Comparison of ENCODE assay signal across 25 cellular contexts in the genomic region with DNA sequence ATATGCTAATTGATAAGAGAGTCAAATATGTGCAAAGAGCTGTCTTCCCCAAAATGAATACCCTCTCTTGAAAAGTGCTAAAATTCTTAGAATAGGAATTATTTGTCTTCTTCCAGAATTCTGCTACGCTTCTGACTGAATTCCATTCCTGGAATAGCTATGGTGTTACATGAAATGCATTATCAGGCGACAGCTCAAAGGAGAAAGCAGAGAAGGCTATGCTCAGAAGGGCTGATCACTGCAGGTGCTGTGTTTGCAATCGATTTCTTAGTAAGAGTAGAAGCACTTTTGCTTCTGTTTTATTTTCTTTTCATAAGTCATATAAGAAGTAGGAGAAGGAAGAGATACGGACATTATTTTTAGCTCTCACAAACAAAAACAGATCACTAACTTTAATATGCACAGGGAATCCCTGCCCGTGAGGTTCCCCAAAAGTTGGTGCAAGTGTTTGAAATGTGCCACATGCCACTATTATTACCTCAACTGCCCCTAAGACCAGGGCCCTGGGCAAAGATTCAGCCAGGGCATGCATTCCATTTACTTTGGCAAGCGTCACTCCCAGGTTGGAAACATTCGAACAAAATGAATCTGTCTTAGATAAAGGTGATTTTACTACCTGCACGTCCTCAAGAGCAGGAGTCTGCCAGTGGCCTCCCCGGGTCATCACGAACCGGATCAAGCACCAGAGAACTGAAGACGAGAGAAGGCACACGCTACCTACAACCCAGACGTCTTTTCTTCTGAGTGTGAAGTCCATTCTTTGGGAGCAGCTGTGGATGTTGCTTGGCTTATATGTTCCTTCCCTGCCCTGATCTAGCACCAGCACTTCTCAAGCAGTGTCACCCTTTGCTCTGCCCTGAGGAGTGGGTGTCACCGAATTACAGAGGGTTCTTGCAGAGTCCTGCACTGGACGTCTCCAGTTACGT. TPM values are rescaled to one million over a fixed set of nuclear protein-coding genes. Genes with fewer than 3 reads are reported as not detected.
A peak's percentile ranks its signal among the peaks of the same experiment; 100 is the strongest.
DNase-seq lines count a peak whose midpoint lies in the region; ATAC-seq, FAIRE-seq and TF ChIP-seq lines count a peak whose summit lies in the region.
"Had no signal": no experiment of that assay in that cellular context is flagged by ENCODE, and none has a peak within 500 bp of the region (broad histone marks: within the 10 kb centered on the region; RNA-seq: fewer than 3 reads in every experiment).

No MANE protein-coding gene starts in this region.

- H3K56ac ChIP-seq in IMR-90 (ENCODE audit: extremely low read depth, insufficient read depth, low read length), result no peak overlapping the region

- H3K9me3 ChIP-seq in IMR-90 (ENCODE audit: control insufficient read depth, insufficient read depth, low read length) (no peaks in the 10 kb centered on the region), duodenal mucosa (ENCODE audit: control insufficient read depth in 1 of 2, low read length in 2 of 2) (no peaks in the 10 kb centered on the region), right cardiac atrium (ENCODE audit: control insufficient read depth, low read length) (no peaks in the 10 kb centered on the region), pancreas (no peaks in the 10 kb centered on the region), Peyer's patch (no peaks in the 10 kb centered on the region)
- H3K9me3 ChIP-seq: BE2C, HAP-1, sigmoid colon had no signal

- no peak overlapping the region for H2BK15ac ChIP-seq in IMR-90 (ENCODE audit: low read depth, low read length)

- H3K9me1 ChIP-seq in IMR-90 (ENCODE audit: insufficient read depth, low read length), result no peaks in the 10 kb centered on the region; the same call in 1 of the 2 replicates

- no peak overlapping the region for H3K4ac ChIP-seq in IMR-90 (ENCODE audit: low read depth, low read length)

- TF ChIP-seq POLR2A in IMR-90 (IDR thresholded peaks at IDR 0.05; ENCODE audit: low read depth, low read length) (no peak), Peyer's patch (IDR thresholded peaks at IDR 0.05) (no peak)

- dilution Hi-C loops in IMR-90 (cut with HindIII; ENCODE audit: low sequenced_read_pairs, unreplicated experiment), result no loop called here

- no peak overlapping the region for H4K8ac ChIP-seq in IMR-90 (ENCODE audit: low read depth in 2 of 2, low read length in 2 of 2)

- H3K79me1 ChIP-seq in IMR-90 (ENCODE audit: low read depth in 1 of 2, low read length in 2 of 2), result no peaks in the 10 kb centered on the region

- H2AFZ ChIP-seq in IMR-90 (replicated peaks; ENCODE audit: low read length, poor library complexity), result no peak overlapping the region

- no peak for TF ChIP-seq CTCF in IMR-90 (conservative IDR thresholded peaks at IDR 0.05; ENCODE audit: low read depth, low read length)
- TF ChIP-seq CTCF in pancreas (IDR thresholded peaks at IDR 0.05), result no peak
- no peak for TF ChIP-seq CTCF in foreskin keratinocyte (conservative IDR thresholded peaks at IDR 0.05)
- no peak for TF ChIP-seq CTCF in Peyer's patch (IDR thresholded peaks at IDR 0.05)

- H3K4me1 ChIP-seq in IMR-90 (ENCODE audit: control insufficient read depth, insufficient read depth, low read length) (peaks cover 10% of the 10 kb centered on the region; the same call in 1 of the 2 replicates), duodenal mucosa (ENCODE audit: control insufficient read depth in 1 of 2, insufficient read depth in 2 of 2, low read length in 2 of 2) (peaks cover 5 to 9% of the 10 kb centered on the region in 2 donors), right cardiac atrium (ENCODE audit: control insufficient read depth, insufficient read depth, low read length) (no peaks in the 10 kb centered on the region), pancreas (peaks cover 7 to 20% (median 17%) of the 10 kb centered on the region in 3 donors), foreskin keratinocyte (no peaks in the 10 kb centered on the region), Peyer's patch (no peaks in the 10 kb centered on the region)
- H3K4me1 ChIP-seq: BE2C had no signal

- BruUV-seq in IMR-90 (replicated peaks; lab: Mats Ljungman, UMichigan), result no TSS peak

- H2BK120ac ChIP-seq in IMR-90 (ENCODE audit: low read depth, low read length), result no peak overlapping the region

- TF ChIP-seq RAD21 in IMR-90 (IDR thresholded peaks at IDR 0.05; ENCODE audit: low read length), result no peak

- 0 out of 2 replicates have a peak, but pooled peaks have one; percentile 15 for ATAC-seq in IMR-90 (ENCODE audit: low read depth)
- peak; percentile 59 to 61 for ATAC-seq in right cardiac atrium
- peak; percentile 68 to 79 (median 72) for ATAC-seq in pancreas
- ATAC-seq in foreskin keratinocyte, result no peak
- no peak for ATAC-seq in GM19455 (IDR thresholded peaks at IDR 0.05; ENCODE audit: unreplicated experiment)
- ATAC-seq: activated CD8-positive, alpha-beta memory T cell treated with anti-CD3 and anti-CD28 coated beads, Interleukin-2, amount 10 ng/mL, durations not matched to agents 7 days and 5 days; natural killer cell treated with Interleukin-12 subunit alpha and Interleukin-12 subunit beta and Interleukin-15 and Interleukin-18, amount 100 ng/mL, for 72 hours had no signal

- no peak overlapping the region for H3K4me2 ChIP-seq in IMR-90 (ENCODE audit: low read depth, low read length)
- H3K4me2 ChIP-seq: KMS-11 had no signal

- H3K9ac ChIP-seq in IMR-90 (ENCODE audit: low read depth, low read length), result no peak overlapping the region; the same call in 1 of the 2 replicates
- H3K9ac ChIP-seq in duodenal mucosa (ENCODE audit: low read depth in 1 of 2, low read length in 2 of 2), result no peak overlapping the region
- H3K9ac ChIP-seq: KMS-11 had no signal

- WGBS in IMR-90 (ENCODE audit: extremely low coverage in 2 of 2, insufficient read length in 1 of 2), 2 experiments, result 100% methylated on average over 3 of the region's 17 CpGs; no CpG with 5 or more reads in 1 of the 2 experiments
- WGBS in right cardiac atrium, result 64% methylated on average over 17 of the region's 17 CpGs
- 19 to 20% methylated on average over 17 of the region's 17 CpGs for WGBS in pancreas, 2 donors

- POLR2A ChIA-PET in IMR-90 (lab: Charles Lee; ENCODE audit: unreplicated experiment), result no interaction called here

- intact Hi-C loops in IMR-90 (cut with micrococcal nuclease), result no loop called here
- intact Hi-C loops in right cardiac atrium (cut with DNase I), result loop anchor here in 2 of 4 donors (5.0 to 10.0 kb wide), 2 partner anchors 1139 to 1146 kb away; partner anchors contain the start of gene FOXC1 (in 1 of the 2)
- intact Hi-C loops in pancreas (cut with DNase I), result no loop called here

- H2BK20ac ChIP-seq in IMR-90 (ENCODE audit: low read depth, low read length), result no peak overlapping the region

- no peak overlapping the region for H3K4me3 ChIP-seq in IMR-90 (ENCODE audit: insufficient read depth, low read depth, low read length)
- H3K4me3 ChIP-seq in duodenal mucosa (ENCODE audit: low read depth in 1 of 2, low read length in 2 of 2), result peak overlapping the region; percentile 5 to 25
- H3K4me3 ChIP-seq in right cardiac atrium (ENCODE audit: low read length), result no peak overlapping the region
- peak overlapping the region in 1 of 4 donors; percentile 17 for H3K4me3 ChIP-seq in pancreas
- no peak overlapping the region for H3K4me3 ChIP-seq in Peyer's patch
- H3K4me3 ChIP-seq: HAP-1, sigmoid colon had no signal

- DNase-seq in IMR-90 (no peak), right cardiac atrium (no peak), pancreas (peak in 3 of 6 donors; percentile 26 to 31 (median 28)), foreskin keratinocyte (no peak), Peyer's patch (no peak), HTR-8/SVneo (ENCODE audit: insufficient read length, low spot score) (no peak)
- DNase-seq: ACHN; activated CD4-positive, alpha-beta T cell treated with anti-CD3 and anti-CD28 coated beads, Interleukin-2, amount 10 ng/mL, durations not matched to agents 7 days and 5 days; activated CD8-positive, alpha-beta memory T cell treated with anti-CD3 and anti-CD28 coated beads, Interleukin-2, amount 10 ng/mL, durations not matched to agents 7 days and 5 days; activated T-cell treated with anti-CD3 and anti-CD28 coated beads, Interleukin-2, amount 50 U/mL, for 48 hours; BE2C; effector memory CD4-positive, alpha-beta T cell; erythroblast; GF-D8; midbrain; NCI-H1436 treated with DMSO at 0.1 percent for 48 hours; OCI-M1; sigmoid colon; stimulated activated naive CD4-positive, alpha-beta T cell had no signal

- H3K23ac ChIP-seq in IMR-90 (ENCODE audit: low read depth, low read length), result no peak overlapping the region

- CTCF ChIA-PET in IMR-90 (lab: Yijun Ruan, JAX), result interaction anchor here (0.6 to 0.9 kb wide), 2 partner anchors 8 to 397 kb away, joined by 3 read pairs; no protein-coding TSS in a partner anchor

- no peaks in the 10 kb centered on the region for H3K36me3 ChIP-seq in IMR-90 (ENCODE audit: control insufficient read depth, insufficient read depth, low read length)
- no peaks in the 10 kb centered on the region for H3K36me3 ChIP-seq in duodenal mucosa (ENCODE audit: control insufficient read depth in 1 of 2, insufficient read depth in 2 of 2, low read length in 2 of 2)
- H3K36me3 ChIP-seq in pancreas, result no peaks in the 10 kb centered on the region
- no peaks in the 10 kb centered on the region for H3K36me3 ChIP-seq in Peyer's patch
- H3K36me3 ChIP-seq: BE2C, HAP-1, sigmoid colon had no signal

- no peak overlapping the region for H4K91ac ChIP-seq in IMR-90 (ENCODE audit: insufficient read depth, low read depth, low read length)

- H3K27ac ChIP-seq in IMR-90 (ENCODE audit: insufficient read depth, low read length), result no peak overlapping the region
- no peak overlapping the region for H3K27ac ChIP-seq in duodenal mucosa (ENCODE audit: low read depth, low read length)
- H3K27ac ChIP-seq in right cardiac atrium (ENCODE audit: low read length), result peak overlapping the region; percentile 87
- peak overlapping the region; percentile 44 to 74 (median 64) for H3K27ac ChIP-seq in pancreas
- H3K27ac ChIP-seq in foreskin keratinocyte, result no peak overlapping the region
- H3K27ac ChIP-seq in Peyer's patch, result no peak overlapping the region
- H3K27ac ChIP-seq: KMS-11, sigmoid colon had no signal

- FAIRE-seq in pancreas (lab: Jason Lieb, UNC) (no peak), HTR-8/SVneo (lab: Jason Lieb, UNC) (no peak)
- FAIRE-seq: GM19239 had no signal

- H3K14ac ChIP-seq in IMR-90 (replicated peaks; ENCODE audit: low read depth, low read length), result no peak overlapping the region

- no peaks in the 10 kb centered on the region for H4K20me1 ChIP-seq in IMR-90 (ENCODE audit: insufficient read depth, low read length)

- no peak overlapping the region for H2BK5ac ChIP-seq in IMR-90 (ENCODE audit: low read depth, low read length, poor library complexity, severe bottlenecking)

- H3K18ac ChIP-seq in IMR-90 (ENCODE audit: low read depth, low read length), result no peak overlapping the region

- in situ Hi-C loops in IMR-90 (cut with MboI; ENCODE audit: low sequenced_read_pairs), result no loop called here

- no peak overlapping the region for H2AK5ac ChIP-seq in IMR-90 (ENCODE audit: low read depth, low read length)

- no peaks in the 10 kb centered on the region for H3K27me3 ChIP-seq in IMR-90 (ENCODE audit: control insufficient read depth, insufficient read depth, low read length)
- no peaks in the 10 kb centered on the region for H3K27me3 ChIP-seq in duodenal mucosa (ENCODE audit: control insufficient read depth in 1 of 2, insufficient read depth in 2 of 2, low read length in 2 of 2)
- no peaks in the 10 kb centered on the region for H3K27me3 ChIP-seq in right cardiac atrium (ENCODE audit: control insufficient read depth, insufficient read depth)
- no peaks in the 10 kb centered on the region for H3K27me3 ChIP-seq in pancreas
- H3K27me3 ChIP-seq in foreskin keratinocyte, result no peaks in the 10 kb centered on the region
- H3K27me3 ChIP-seq in Peyer's patch, result no peaks in the 10 kb centered on the region
- H3K27me3 ChIP-seq: sigmoid colon had no signal

- H2AK9ac ChIP-seq in IMR-90 (replicated peaks; ENCODE audit: low read depth, low read length, poor library complexity), result no peak overlapping the region

- H4K5ac ChIP-seq in IMR-90 (ENCODE audit: low read depth, low read length), result no peak overlapping the region

RNA-seq across cellular contexts. Expression of gene MYLK4, which starts 7.2 kb away (rescaled TPM):
- under 0.01 TPM in 2 replicates for total RNA-seq in IMR-90 (2012; rRNA removed)
- polyA plus RNA-seq in IMR-90 (2012; rRNA removed), result 0.07 TPM in 2 replicates
- 0.02 and 0.03 TPM in 2 replicates for polyA plus RNA-seq in IMR-90 (2012; cell fraction: cytosol; rRNA removed)
- 0.05 and 0.42 TPM in 2 replicates for polyA plus RNA-seq in IMR-90 (2012; cell fraction: nucleus; rRNA removed; ENCODE audit: low replicate concordance)
- total RNA-seq in right cardiac atrium, result 1 to 10 TPM; 1.9 to 3.7 (median 2.5) TPM
- polyA plus RNA-seq in right cardiac atrium, result 1.3 TPM
- total RNA-seq in pancreas, result under 1 TPM; 0.37 to 0.87 (median 0.41) TPM
- polyA plus RNA-seq in pancreas, result 1 to 10 TPM in 1 of 2 donors, under 1 TPM in 1; 0.27 to 1.0 TPM
- total RNA-seq in foreskin keratinocyte, result 0.24 and 0.28 TPM in 2 replicates
- 0.08 and 0.09 TPM in 2 replicates for polyA plus RNA-seq in foreskin keratinocyte
- total RNA-seq in Peyer's patch, result 1 to 10 TPM in 1 of 4 donors, under 1 TPM in 3; 0.35 to 2.4 (median 0.81) TPM

RNA-seq across cellular contexts. Expression of gene WRNIP1, which starts 21.6 kb away (rescaled TPM):
- total RNA-seq in IMR-90 (2012; rRNA removed), result 37.2 and 47.1 TPM in 2 replicates
- polyA plus RNA-seq in IMR-90 (2012; rRNA removed), result 42.6 and 43.7 TPM in 2 replicates
- polyA plus RNA-seq in IMR-90 (2012; cell fraction: cytosol; rRNA removed), result 45.5 and 55.1 TPM in 2 replicates
- 42.3 and 49.2 TPM in 2 replicates for polyA plus RNA-seq in IMR-90 (2012; cell fraction: nucleus; rRNA removed; ENCODE audit: low replicate concordance)
- total RNA-seq in right cardiac atrium, result 10 to 100 TPM; 34.7 to 49.3 (median 43.6) TPM
- polyA plus RNA-seq in right cardiac atrium, result 44.1 TPM
- 10 to 100 TPM; 19.2 to 24.9 (median 23.2) TPM for total RNA-seq in pancreas
- polyA plus RNA-seq in pancreas, result 10 to 100 TPM; 35.7 to 45.7 TPM
- total RNA-seq in foreskin keratinocyte, result 56.7 and 63.0 TPM in 2 replicates
- polyA plus RNA-seq in foreskin keratinocyte, result 48.0 and 54.4 TPM in 2 replicates
- total RNA-seq in Peyer's patch, result 10 to 100 TPM; 34.7 to 48.2 (median 39.6) TPM

Comparison
In these comparisons a context has a peak if more than half of its experiments do, and no peak if none do; other contexts are left out.
1. ATAC-seq: peak in IMR-90 (single experiment), right cardiac atrium (2 of 2) and pancreas (4 of 4); none in foreskin keratinocyte (single experiment) and GM19455 (single experiment).
2. H3K27ac ChIP-seq: peak in right cardiac atrium (single experiment) and pancreas (4 of 4); none in IMR-90 (single experiment), duodenal mucosa (single experiment), foreskin keratinocyte (single experiment) and Peyer's patch (0 of 4).
3. H3K4me3 ChIP-seq: peak in duodenal mucosa (2 of 2); none in IMR-90 (single experiment), right cardiac atrium (single experiment) and Peyer's patch (0 of 4).